In genomic region chr19:41322451-41322850, GRCh38 we compare ENCODE assay signal across 8 cellular contexts. TPM values are rescaled to one million over a fixed set of nuclear protein-coding genes. Genes with fewer than 3 reads are reported as not detected.
DNase-seq lines count a peak whose midpoint lies in the region; FAIRE-seq and TF ChIP-seq lines count a peak whose summit lies in the region.
"Had no signal": no experiment of that assay in that cellular context is flagged by ENCODE, and none has a peak within 500 bp of the region (broad histone marks: within the 10 kb centered on the region; RNA-seq: fewer than 3 reads in every experiment).

No MANE protein-coding gene starts in this region.

- no peak for FAIRE-seq in GM12892 (lab: Jason Lieb, UNC)
- FAIRE-seq: frontal cortex had no signal

- peaks cover 38% of the 10 kb centered on the region for H3K4me1 Mint-ChIP-seq in activated CD4-positive, alpha-beta T cell treated with anti-CD3 and anti-CD28 coated beads, Interleukin-2, amount 10 ng/mL, durations not matched to agents 24 days and 14 days
- H3K4me1 Mint-ChIP-seq in glutamatergic neuron (ENCODE audit: low read depth, unreplicated experiment), result peaks cover 44% of the 10 kb centered on the region

- DNase-seq in activated CD4-positive, alpha-beta T cell treated with anti-CD3 and anti-CD28 coated beads, Interleukin-2, amount 10 ng/mL, durations not matched to agents 24 days and 14 days, result no peak
- no peak for DNase-seq in activated CD4-positive, alpha-beta T cell treated with anti-CD3 and anti-CD28 coated beads, Interleukin-2, amount 50 U/mL, for 4 hours
- no peak for DNase-seq in glutamatergic neuron
- DNase-seq in suprapubic skin (ENCODE audit: low spot score in 2 of 2), result no peak
- no peak for DNase-seq in GM12892 (ENCODE audit: insufficient read length)
- DNase-seq in globus pallidus (ENCODE audit: low spot score), result no peak
- DNase-seq: stimulated activated CD4-positive, alpha-beta T cell treated with anti-CD3 and anti-CD28 coated beads, Interleukin-1b, Interleukin-23, amount 100 ng/mL, for 48 hours had no signal

- peak overlapping the region; percentile 84 for H3K27ac Mint-ChIP-seq in activated CD4-positive, alpha-beta T cell treated with anti-CD3 and anti-CD28 coated beads, Interleukin-2, amount 10 ng/mL, durations not matched to agents 24 days and 14 days
- peak overlapping the region; percentile 97 for H3K27ac Mint-ChIP-seq in glutamatergic neuron (ENCODE audit: unreplicated experiment)

- H3K9me3 ChIP-seq in suprapubic skin, result no peaks in the 10 kb centered on the region

- H3K27ac ChIP-seq in suprapubic skin, result peak overlapping the region; percentile 87

- intact Hi-C loops in activated CD4-positive, alpha-beta T cell treated with anti-CD3 and anti-CD28 coated beads, Interleukin-2, amount 10 ng/mL, durations not matched to agents 24 days and 14 days (cut with micrococcal nuclease), result no loop called here

- no peak for TF ChIP-seq EP300 in suprapubic skin (IDR thresholded peaks at IDR 0.05)

- peaks cover 43% of the 10 kb centered on the region for H3K36me3 ChIP-seq in suprapubic skin

- peaks cover 69% of the 10 kb centered on the region for H3K36me3 Mint-ChIP-seq in activated CD4-positive, alpha-beta T cell treated with anti-CD3 and anti-CD28 coated beads, Interleukin-2, amount 10 ng/mL, durations not matched to agents 24 days and 14 days (ENCODE audit: low read depth)
- H3K36me3 Mint-ChIP-seq in glutamatergic neuron (ENCODE audit: unreplicated experiment), result no peaks in the 10 kb centered on the region

- H3K4me1 ChIP-seq in suprapubic skin, result peaks cover 64% of the 10 kb centered on the region

- TF ChIP-seq CTCF in glutamatergic neuron (IDR thresholded peaks at IDR 0.05; ENCODE audit: partially characterized antibody, unreplicated experiment) (no peak), suprapubic skin (IDR thresholded peaks at IDR 0.05) (no peak)

- TF ChIP-seq POLR2A in suprapubic skin (IDR thresholded peaks at IDR 0.05) (no peak), GM12892 (IDR thresholded peaks at IDR 0.05; ENCODE audit: low read depth, low read length) (no peak)

- H3K4me3 Mint-ChIP-seq in activated CD4-positive, alpha-beta T cell treated with anti-CD3 and anti-CD28 coated beads, Interleukin-2, amount 10 ng/mL, durations not matched to agents 24 days and 14 days, result no peak overlapping the region
- H3K4me3 Mint-ChIP-seq in glutamatergic neuron (ENCODE audit: unreplicated experiment), result peak overlapping the region; percentile 83

- 87% methylated on average over 6 of the region's 11 CpGs for WGBS in suprapubic skin

- no peaks in the 10 kb centered on the region for H3K9me3 Mint-ChIP-seq in activated CD4-positive, alpha-beta T cell treated with anti-CD3 and anti-CD28 coated beads, Interleukin-2, amount 10 ng/mL, durations not matched to agents 24 days and 14 days
- peaks cover 19% of the 10 kb centered on the region for H3K9me3 Mint-ChIP-seq in glutamatergic neuron (ENCODE audit: unreplicated experiment)

- no peaks in the 10 kb centered on the region for H3K27me3 ChIP-seq in suprapubic skin

- H3K4me3 ChIP-seq in suprapubic skin, result no peak overlapping the region

- H3K27me3 Mint-ChIP-seq in activated CD4-positive, alpha-beta T cell treated with anti-CD3 and anti-CD28 coated beads, Interleukin-2, amount 10 ng/mL, durations not matched to agents 24 days and 14 days, result no peaks in the 10 kb centered on the region
- H3K27me3 Mint-ChIP-seq in glutamatergic neuron (ENCODE audit: unreplicated experiment), result peaks cover 20% of the 10 kb centered on the region

RNA-seq across cellular contexts. Expression of gene CCDC97, which starts 12.5 kb away (rescaled TPM):
- 30.4 and 30.7 TPM in 2 replicates for total RNA-seq in activated CD4-positive, alpha-beta T cell treated with anti-CD3 and anti-CD28 coated beads, Interleukin-2, amount 10 ng/mL, durations not matched to agents 24 days and 14 days
- total RNA-seq in glutamatergic neuron (ENCODE audit: unreplicated experiment), result 36.7 TPM
- total RNA-seq in suprapubic skin, result 10 to 100 TPM; 13.4 to 30.0 (median 18.5) TPM
- 12.6 TPM for polyA plus RNA-seq in GM12892 (2012; ENCODE audit: missing spikeins)

RNA-seq across cellular contexts. Expression of gene TGFB1, which starts 31.3 kb away (rescaled TPM):
- total RNA-seq in activated CD4-positive, alpha-beta T cell treated with anti-CD3 and anti-CD28 coated beads, Interleukin-2, amount 10 ng/mL, durations not matched to agents 24 days and 14 days, result 125 and 127 TPM in 2 replicates
- total RNA-seq in glutamatergic neuron (ENCODE audit: unreplicated experiment) (26.0 TPM), suprapubic skin (10 to 100 TPM; 16.4 to 19.9 (median 17.4) TPM)
- 23.4 TPM for polyA plus RNA-seq in GM12892 (2012; ENCODE audit: missing spikeins)

RNA-seq across cellular contexts. Expression of gene B9D2, which starts 41.5 kb away (rescaled TPM):
- total RNA-seq in activated CD4-positive, alpha-beta T cell treated with anti-CD3 and anti-CD28 coated beads, Interleukin-2, amount 10 ng/mL, durations not matched to agents 24 days and 14 days, result 6.3 and 8.6 TPM in 2 replicates
- total RNA-seq in glutamatergic neuron (ENCODE audit: unreplicated experiment) (7.6 TPM), suprapubic skin (1 to 10 TPM; 2.8 to 9.3 (median 4.8) TPM)
- polyA plus RNA-seq in GM12892 (2012; ENCODE audit: missing spikeins), result 3.5 TPM

RNA-seq across cellular contexts. Expression of gene TMEM91, which starts 53.9 kb away (rescaled TPM):
- 4.2 and 5.8 TPM in 2 replicates for total RNA-seq in activated CD4-positive, alpha-beta T cell treated with anti-CD3 and anti-CD28 coated beads, Interleukin-2, amount 10 ng/mL, durations not matched to agents 24 days and 14 days
- 52.6 TPM for total RNA-seq in glutamatergic neuron (ENCODE audit: unreplicated experiment)
- total RNA-seq in suprapubic skin, result 100 to 1,000 TPM in 2 of 4 donors, 10 to 100 TPM in 2; 29.6 to 109 (median 88.1) TPM
- 5.3 TPM for polyA plus RNA-seq in GM12892 (2012; ENCODE audit: missing spikeins)

RNA-seq across cellular contexts. Expression of gene HNRNPUL1, which starts 58.3 kb away (rescaled TPM):
- total RNA-seq in activated CD4-positive, alpha-beta T cell treated with anti-CD3 and anti-CD28 coated beads, Interleukin-2, amount 10 ng/mL, durations not matched to agents 24 days and 14 days, result 256 and 258 TPM in 2 replicates
- total RNA-seq in glutamatergic neuron (ENCODE audit: unreplicated experiment) (201 TPM), suprapubic skin (100 to 1,000 TPM; 140 to 213 (median 188) TPM)
- 128 TPM for polyA plus RNA-seq in GM12892 (2012; ENCODE audit: missing spikeins)
